ENCODE assay signal across 1 cellular context in the genomic region with DNA sequence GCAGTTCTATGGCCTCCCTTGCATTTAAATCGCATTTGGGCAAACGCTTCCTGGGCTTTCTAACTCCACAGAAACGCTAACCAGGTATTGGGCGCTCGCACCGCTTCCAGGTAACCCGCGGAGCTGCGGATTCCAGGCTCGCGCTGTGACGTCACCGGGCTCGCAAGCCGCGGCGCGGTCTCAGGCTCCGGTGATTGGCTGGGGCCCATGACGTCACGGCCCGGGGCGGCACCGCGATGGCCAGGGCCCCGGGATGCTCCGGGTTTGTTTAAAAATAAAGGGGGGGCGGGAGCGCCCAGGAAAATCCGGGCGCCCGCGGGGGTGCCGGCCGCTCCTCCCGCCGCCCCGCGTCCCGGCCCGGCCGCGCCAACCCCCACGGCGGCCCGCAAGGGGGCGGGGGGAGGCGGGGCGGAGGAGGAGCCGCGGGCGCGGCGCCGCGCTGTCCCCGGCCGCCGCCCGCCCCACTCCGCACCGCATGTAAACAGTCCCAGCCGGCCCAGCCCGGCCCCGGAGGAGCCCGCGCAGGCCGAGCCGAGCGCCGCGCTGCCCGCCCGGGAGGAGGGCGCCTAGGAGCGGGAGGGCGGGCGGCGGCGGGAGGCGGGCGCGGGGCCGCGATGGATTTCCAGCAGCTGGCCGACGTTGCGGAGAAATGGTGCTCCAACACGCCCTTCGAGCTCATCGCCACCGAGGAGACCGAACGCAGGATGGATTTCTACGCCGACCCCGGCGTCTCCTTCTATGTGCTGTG.
TF ChIP-seq lines count a peak whose summit lies in the region.

Gene MTURN (plus strand): TSS at position 464 of the 748 bp plus-strand sequence. CDS start 151 bp downstream, at position 615.

TF ChIP-seq in IMR-90, 13 proteins besides CTCF, POLR2A, EP300 and RAD21 (continued from another document):
- TF ChIP-seq CHD1 (IDR thresholded peaks at IDR 0.05; ENCODE audit: low read depth, low read length) (no peak), BHLHE40 (IDR thresholded peaks at IDR 0.05; ENCODE audit: low read depth, low read length) (no peak), MAZ (IDR thresholded peaks at IDR 0.05; ENCODE audit: borderline replicate concordance, low read depth, low read length) (peak; percentile 66; the same call in 1 of the 2 replicates), MXI1 (IDR thresholded peaks at IDR 0.05; ENCODE audit: borderline replicate concordance, low read depth, low read length) (peak; percentile 50; the same call in 1 of the 2 replicates), CEBPB (IDR thresholded peaks at IDR 0.05; ENCODE audit: low read depth, low read length) (no peak), RFX5 (IDR thresholded peaks at IDR 0.05; ENCODE audit: low read depth, low read length) (no peak), SMC3 (IDR thresholded peaks at IDR 0.05; ENCODE audit: low read depth, low read length) (no peak)
- TF ChIP-seq, protein P1, sequence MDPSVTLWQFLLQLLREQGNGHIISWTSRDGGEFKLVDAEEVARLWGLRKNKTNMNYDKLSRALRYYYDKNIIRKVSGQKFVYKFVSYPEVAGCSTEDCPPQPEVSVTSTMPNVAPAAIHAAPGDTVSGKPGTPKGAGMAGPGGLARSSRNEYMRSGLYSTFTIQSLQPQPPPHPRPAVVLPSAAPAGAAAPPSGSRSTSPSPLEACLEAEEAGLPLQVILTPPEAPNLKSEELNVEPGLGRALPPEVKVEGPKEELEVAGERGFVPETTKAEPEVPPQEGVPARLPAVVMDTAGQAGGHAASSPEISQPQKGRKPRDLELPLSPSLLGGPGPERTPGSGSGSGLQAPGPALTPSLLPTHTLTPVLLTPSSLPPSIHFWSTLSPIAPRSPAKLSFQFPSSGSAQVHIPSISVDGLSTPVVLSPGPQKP (IDR thresholded peaks at IDR 0.05; ENCODE audit: borderline replicate concordance, low read depth, low read length): no peak
